Comparison of ENCODE assay signal across 22 cellular contexts in the genomic region with DNA sequence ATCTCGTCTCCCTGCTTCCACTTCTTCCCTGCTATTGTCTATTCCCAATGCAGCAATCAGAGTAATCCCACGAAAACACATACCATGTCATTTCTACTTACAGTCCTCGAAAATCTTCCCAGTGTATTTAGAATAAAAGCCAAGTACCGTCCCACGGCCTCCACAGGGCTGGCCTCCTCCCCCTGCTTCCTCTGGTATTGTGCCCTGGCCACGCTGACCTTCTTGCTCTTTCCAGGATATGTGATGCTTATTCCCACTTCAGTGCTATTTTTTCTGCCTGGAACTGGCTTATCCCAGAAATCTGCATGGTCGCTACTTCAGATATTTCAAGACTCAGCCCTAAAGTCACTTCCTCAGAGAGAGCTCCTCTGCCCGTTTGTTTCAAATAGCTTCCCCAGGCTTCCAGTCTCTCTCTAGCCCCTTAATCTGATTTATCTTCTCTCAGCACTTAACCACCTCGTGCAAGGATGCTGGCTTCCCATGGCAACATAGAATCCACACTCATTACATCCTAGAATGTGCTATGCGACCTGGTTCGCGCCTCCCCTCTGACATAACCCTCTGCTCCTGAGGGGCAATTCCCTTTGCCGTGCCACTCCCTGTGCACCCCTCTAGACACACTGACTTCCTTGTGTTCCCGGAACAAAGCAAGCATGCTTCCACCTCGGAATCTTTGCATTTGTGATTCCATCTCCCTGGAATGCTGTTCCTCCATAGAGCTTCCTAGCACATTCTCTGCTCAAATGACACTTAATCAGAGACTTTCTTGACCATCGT.
"Had no signal": no experiment of that assay in that cellular context is flagged by ENCODE, and none has a peak within 500 bp of the region (broad histone marks: within the 10 kb centered on the region; RNA-seq: fewer than 3 reads in every experiment).

No MANE protein-coding gene starts in this region.

- H3K27me3 ChIP-seq: gastrocnemius medialis, hepatocyte, testis, transverse colon had no signal

- H3K27ac ChIP-seq: gastrocnemius medialis, hepatocyte, left ventricle myocardium inferior, skin epidermis, testis, transverse colon, WERI-Rb-1 had no signal

- H3K4me1 ChIP-seq: gastrocnemius medialis, left ventricle myocardium inferior, testis, transverse colon had no signal

- H3K4me2 ChIP-seq: hepatocyte had no signal

- H3K79me2 ChIP-seq: hepatocyte had no signal

- H3K36me3 ChIP-seq: gastrocnemius medialis, left ventricle myocardium inferior, transverse colon, WERI-Rb-1 had no signal

- H3K4me3 ChIP-seq: gastrocnemius medialis, hepatocyte, left ventricle myocardium inferior, skin epidermis, testis, transverse colon had no signal

- FAIRE-seq: colon, endometrium had no signal

- H2AFZ ChIP-seq: hepatocyte had no signal

- DNase-seq: activated CD4-positive, alpha-beta memory T cell treated with anti-CD3 and anti-CD28 coated beads, Interleukin-2, amount 10 ng/mL, durations not matched to agents 7 days and 5 days; activated CD4-positive, alpha-beta T cell treated with anti-CD3 and anti-CD28 coated beads, Interleukin-2, amount 10 ng/mL, durations not matched to agents 7 days and 5 days; activated CD4-positive, CD25-positive, alpha-beta regulatory T cell treated with anti-CD3 and anti-CD28 coated beads, Interleukin-2, amount 50 U/mL, for 72 hours; activated naive CD8-positive, alpha-beta T cell treated with anti-CD3 and anti-CD28 coated beads, Interleukin-2, amount 50 U/mL, for 24 hours; activated T-cell treated with anti-CD3 and anti-CD28 coated beads, Interleukin-2, amount 50 U/mL, for 48 hours; effector CD8-positive, alpha-beta T cell; gastrocnemius medialis; left ventricle myocardium inferior; naive B cell; stimulated activated CD4-positive, alpha-beta T cell treated with anti-CD3 and anti-CD28 coated beads, Interleukin-12 subunit alpha, Interleukin-12 subunit beta, amount 100 ng/mL, for 4 hours; stimulated activated CD4-positive, alpha-beta T cell treated with anti-CD3 and anti-CD28 coated beads, Interleukin-4, amount 100 ng/mL, for 1 hour; stimulated activated naive CD8-positive, alpha-beta T cell treated with anti-CD3 and anti-CD28 coated beads, Interleukin-15, Interleukin-2, amounts not matched to agents 100 U/mL and 50 U/mL, for 24 hours; T-helper 17 cell; T1000; testis; transverse colon; WERI-Rb-1 had no signal

- H3K9me3 ChIP-seq: gastrocnemius medialis, testis had no signal

- ATAC-seq: activated naive CD8-positive, alpha-beta T cell treated with anti-CD3 and anti-CD28 coated beads, Interleukin-2, amount 50 U/mL, for 24 hours; gastrocnemius medialis; sciatic nerve; stimulated activated naive CD8-positive, alpha-beta T cell treated with anti-CD3 and anti-CD28 coated beads, Interleukin-15, Interleukin-2, amounts not matched to agents 100 U/mL and 50 U/mL, for 24 hours; T-helper 17 cell had no signal
